8 cellular contexts compared by ENCODE assay signal in the genomic region with DNA sequence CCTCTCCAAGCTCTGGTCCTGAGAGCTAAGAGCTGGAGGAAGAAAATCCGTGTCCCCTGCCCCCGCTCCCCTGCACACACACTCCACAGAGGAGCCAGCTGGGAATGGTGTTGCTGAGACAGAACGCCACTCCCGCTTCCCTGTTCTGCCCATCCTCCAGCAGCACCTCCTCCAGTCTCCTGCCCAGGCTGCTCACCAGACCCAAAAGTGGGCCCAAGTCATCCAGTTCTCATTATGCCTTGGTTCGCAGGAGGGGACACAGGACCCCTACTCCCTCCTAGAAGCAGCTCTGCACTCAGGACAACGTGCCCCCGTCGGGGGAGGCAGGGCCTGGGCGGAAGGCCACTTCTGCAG. TPM values are rescaled to one million over a fixed set of nuclear protein-coding genes. Genes with fewer than 3 reads are reported as not detected.
DNase-seq lines count a peak whose midpoint lies in the region; ATAC-seq and TF ChIP-seq lines count a peak whose summit lies in the region.

No MANE protein-coding gene starts in this region.

- CTCF ChIA-PET in naive thymus-derived CD4-positive, alpha-beta T cell (lab: Charles Lee) = no interaction called here

- H3K4me1 ChIP-seq in DOHH2 (ENCODE audit: control insufficient read depth, low read length) = peaks cover 32% of the 10 kb centered on the region
- H3K4me1 ChIP-seq in naive thymus-derived CD4-positive, alpha-beta T cell (ENCODE audit: control insufficient read depth in 2 of 2, insufficient read depth in 2 of 2, low read length in 2 of 2) = peaks cover 19 to 21% of the 10 kb centered on the region in 2 donors

- no peak for ATAC-seq in effector memory CD8-positive, alpha-beta T cell (replicated peaks)
- no peak for ATAC-seq in naive thymus-derived CD4-positive, alpha-beta T cell

- peaks cover 24% of the 10 kb centered on the region for H3K36me3 ChIP-seq in DOHH2 (ENCODE audit: control insufficient read depth, low read length)
- H3K36me3 ChIP-seq in naive thymus-derived CD4-positive, alpha-beta T cell (ENCODE audit: control insufficient read depth in 2 of 3, insufficient read depth in 3 of 3, low read length in 3 of 3) = peaks cover 0 to 23% (median 0%) of the 10 kb centered on the region in 3 experiments

- H3K36me3 Mint-ChIP-seq in effector memory CD8-positive, alpha-beta T cell (ENCODE audit: insufficient read depth) = peaks cover 29% of the 10 kb centered on the region
- H3K36me3 Mint-ChIP-seq in naive thymus-derived CD4-positive, alpha-beta T cell = no peaks in the 10 kb centered on the region

- intact Hi-C loops in naive thymus-derived CD4-positive, alpha-beta T cell (cut with micrococcal nuclease) = loop anchor here (2.0 to 5.0 kb wide), 2 partner anchors 35 to 394 kb away; a partner anchor contains a TSS

- H4K20me1 ChIP-seq in DOHH2 (ENCODE audit: control insufficient read depth, insufficient read depth, low read depth, low read length) = no peaks in the 10 kb centered on the region

- peaks cover 41% of the 10 kb centered on the region for H3K79me2 ChIP-seq in DOHH2 (ENCODE audit: control insufficient read depth, low read length)

- peak overlapping the region; percentile 91 to 94 for H3K4me3 Mint-ChIP-seq in effector memory CD8-positive, alpha-beta T cell
- H3K4me3 Mint-ChIP-seq in naive thymus-derived CD4-positive, alpha-beta T cell = peak overlapping the region; percentile 89 to 97 (median 94)

- no peaks in the 10 kb centered on the region for H3K27me3 ChIP-seq in DOHH2 (ENCODE audit: control insufficient read depth, low read length)
- no peaks in the 10 kb centered on the region for H3K27me3 ChIP-seq in naive thymus-derived CD4-positive, alpha-beta T cell (ENCODE audit: control insufficient read depth in 2 of 2, insufficient read depth in 2 of 2, low read length in 2 of 2)

- POLR2A ChIA-PET in naive thymus-derived CD4-positive, alpha-beta T cell (lab: Charles Lee) = interaction anchor here (0.7 to 2.2 kb wide), 3 partner anchors 9 to 144 kb away, joined by 3 to 8 read pairs (median 3); no protein-coding TSS in a partner anchor

- no peaks in the 10 kb centered on the region for H3F3A ChIP-seq in DOHH2 (ENCODE audit: control insufficient read depth, insufficient read depth)

- H3K9me3 Mint-ChIP-seq in effector memory CD8-positive, alpha-beta T cell = no peaks in the 10 kb centered on the region
- peaks cover 0 to 2% (median 0%) of the 10 kb centered on the region in 11 donors for H3K9me3 Mint-ChIP-seq in naive thymus-derived CD4-positive, alpha-beta T cell

- no peak for TF ChIP-seq CTCF in DOHH2 (IDR thresholded peaks at IDR 0.05; ENCODE audit: low read depth, low read length, poor library complexity, severe bottlenecking)
- TF ChIP-seq CTCF in GM20000 (IDR thresholded peaks at IDR 0.05; ENCODE audit: extremely low read depth, missing control alignments) = no peak

- no peak overlapping the region for H3K27ac ChIP-seq in DOHH2 (ENCODE audit: low read depth, low read length)
- H3K27ac ChIP-seq in naive thymus-derived CD4-positive, alpha-beta T cell (ENCODE audit: low read depth, low read length) = peak overlapping the region; percentile 81

- peak overlapping the region; percentile 93 to 96 for H3K27ac Mint-ChIP-seq in effector memory CD8-positive, alpha-beta T cell
- peak overlapping the region; percentile 67 to 96 (median 93) for H3K27ac Mint-ChIP-seq in naive thymus-derived CD4-positive, alpha-beta T cell

- DNase-seq in NCI-H69 (lab: John Stamatoyannopoulos, UW) (peak; percentile 74), DMS114 treated with DMSO at 0.1 percent for 48 hours (lab: John Stamatoyannopoulos, UW; ENCODE audit: unreplicated experiment) (no peak), GM20000 (ENCODE audit: low spot score) (no peak), NCI-H510A (lab: John Stamatoyannopoulos, UW) (no peak)
- no peak for DNase-seq in effector memory CD8-positive, alpha-beta T cell
- no peak for DNase-seq in naive thymus-derived CD4-positive, alpha-beta T cell
- no peak for DNase-seq in stimulated activated CD4-positive, alpha-beta T cell treated with anti-CD3 and anti-CD28 coated beads, Interleukin-4, amount 100 ng/mL, for 4 hours

- peak overlapping the region; percentile 92 for H3K4me2 ChIP-seq in DOHH2 (ENCODE audit: low read length)

- no peaks in the 10 kb centered on the region for H3K9me3 ChIP-seq in DOHH2 (ENCODE audit: control insufficient read depth, insufficient read depth, low read length)
- H3K9me3 ChIP-seq in naive thymus-derived CD4-positive, alpha-beta T cell (ENCODE audit: control insufficient read depth in 2 of 3, low read length in 3 of 3) = no peaks in the 10 kb centered on the region

- H3K9me2 ChIP-seq in DOHH2 (replicated peaks; ENCODE audit: control insufficient read depth, low read length) = no peaks in the 10 kb centered on the region

- H3K27me3 Mint-ChIP-seq in effector memory CD8-positive, alpha-beta T cell = no peaks in the 10 kb centered on the region
- peaks cover 0 to 27% (median 3%) of the 10 kb centered on the region in 5 donors for H3K27me3 Mint-ChIP-seq in naive thymus-derived CD4-positive, alpha-beta T cell

- H3K4me1 Mint-ChIP-seq in effector memory CD8-positive, alpha-beta T cell (ENCODE audit: low read depth in 2 of 2) = peaks cover 13 to 34% of the 10 kb centered on the region in 2 donors
- H3K4me1 Mint-ChIP-seq in naive thymus-derived CD4-positive, alpha-beta T cell = peaks cover 31 to 39% (median 37%) of the 10 kb centered on the region in 7 donors

- peak overlapping the region; percentile 88 for H3K4me3 ChIP-seq in DOHH2 (ENCODE audit: low read length)
- peak overlapping the region; percentile 74 for H3K4me3 ChIP-seq in naive thymus-derived CD4-positive, alpha-beta T cell (ENCODE audit: low read length)

RNA-seq across cellular contexts. Expression of a gene that starts 0.9 kb away (rescaled TPM):
- total RNA-seq in naive thymus-derived CD4-positive, alpha-beta T cell = 10 to 100 TPM in 4 of 5 experiments, 1 to 10 TPM in 1; 9.8 to 15.1 (median 14.1) TPM
- 10 to 100 TPM in 1 of 2 donors, 1 to 10 TPM in 1; 6.3 to 12.2 TPM for polyA plus RNA-seq in naive thymus-derived CD4-positive, alpha-beta T cell

RNA-seq across cellular contexts. Expression of a gene that starts 5.5 kb away (rescaled TPM):
- 10 to 100 TPM in 1 of 5 experiments, 1 to 10 TPM in 4; 1.4 to 19.8 (median 2.5) TPM for total RNA-seq in naive thymus-derived CD4-positive, alpha-beta T cell
- under 1 TPM in 1 of 2 donors, not detected in 1; 0.40 TPM for polyA plus RNA-seq in naive thymus-derived CD4-positive, alpha-beta T cell

RNA-seq across cellular contexts. Expression of a gene that starts 34.3 kb away (rescaled TPM):
- total RNA-seq in naive thymus-derived CD4-positive, alpha-beta T cell = 10 to 100 TPM; 29.9 to 38.9 (median 36.4) TPM
- polyA plus RNA-seq in naive thymus-derived CD4-positive, alpha-beta T cell = 10 to 100 TPM; 46.2 to 51.7 TPM

RNA-seq across cellular contexts. Expression of a gene that starts 34.6 kb away (rescaled TPM):
- total RNA-seq in naive thymus-derived CD4-positive, alpha-beta T cell = 10 to 100 TPM; 13.6 to 26.3 (median 24.1) TPM
- polyA plus RNA-seq in naive thymus-derived CD4-positive, alpha-beta T cell = 10 to 100 TPM; 36.7 to 51.3 TPM
